8 cellular contexts compared by ENCODE assay signal in the genomic region with DNA sequence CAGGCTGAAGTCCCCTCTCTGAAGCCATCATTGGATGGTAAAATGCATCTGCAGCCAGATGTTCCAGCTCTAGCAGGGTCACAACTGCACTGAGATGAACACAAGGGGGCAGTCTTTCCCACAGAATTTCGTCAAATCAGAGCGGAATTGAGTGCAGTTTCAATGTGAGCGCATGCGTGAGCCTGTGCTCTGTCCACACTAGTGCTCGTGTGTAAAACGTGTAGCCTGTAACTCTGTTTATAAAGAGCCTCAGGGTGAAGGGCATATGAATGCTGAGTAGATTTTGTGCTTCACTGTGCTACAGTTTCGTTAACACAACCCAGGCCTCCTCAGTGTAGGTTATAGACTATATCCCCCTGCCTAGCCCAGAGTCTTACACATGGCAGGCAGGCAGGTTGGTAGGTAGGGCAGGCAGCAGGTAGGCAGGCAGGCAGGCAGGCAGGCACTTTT.
DNase-seq lines count a peak whose midpoint lies in the region; ATAC-seq and TF ChIP-seq lines count a peak whose summit lies in the region.

No MANE protein-coding gene starts in this region.

- H3K27me3 Mint-ChIP-seq in activated CD8-positive, alpha-beta memory T cell treated with anti-CD3 and anti-CD28 coated beads, Interleukin-2, amount 10 ng/mL, durations not matched to agents 7 days and 5 days = peaks cover 33% of the 10 kb centered on the region
- H3K27me3 Mint-ChIP-seq in naive thymus-derived CD8-positive, alpha-beta T cell = peaks cover 1 to 10% (median 7%) of the 10 kb centered on the region in 5 donors

- no peak overlapping the region for H3K27ac Mint-ChIP-seq in activated CD8-positive, alpha-beta memory T cell treated with anti-CD3 and anti-CD28 coated beads, Interleukin-2, amount 10 ng/mL, durations not matched to agents 7 days and 5 days
- no peak overlapping the region for H3K27ac Mint-ChIP-seq in naive thymus-derived CD8-positive, alpha-beta T cell

- H3K4me1 Mint-ChIP-seq in activated CD8-positive, alpha-beta memory T cell treated with anti-CD3 and anti-CD28 coated beads, Interleukin-2, amount 10 ng/mL, durations not matched to agents 7 days and 5 days = peaks cover 7% of the 10 kb centered on the region
- H3K4me1 Mint-ChIP-seq in naive thymus-derived CD8-positive, alpha-beta T cell = peaks cover 0 to 6% (median 4%) of the 10 kb centered on the region in 4 donors

- peak overlapping the region; percentile 17 for H3K4me3 ChIP-seq in epithelial cell of proximal tubule (ENCODE audit: low read depth, low read length)

- no peaks in the 10 kb centered on the region for H3K9me3 Mint-ChIP-seq in activated CD8-positive, alpha-beta memory T cell treated with anti-CD3 and anti-CD28 coated beads, Interleukin-2, amount 10 ng/mL, durations not matched to agents 7 days and 5 days (ENCODE audit: low read depth)
- no peaks in the 10 kb centered on the region for H3K9me3 Mint-ChIP-seq in naive thymus-derived CD8-positive, alpha-beta T cell

- POLR2A ChIA-PET in naive thymus-derived CD8-positive, alpha-beta T cell (lab: Charles Lee) = no interaction called here

- no peak overlapping the region for H3K4me3 Mint-ChIP-seq in activated CD8-positive, alpha-beta memory T cell treated with anti-CD3 and anti-CD28 coated beads, Interleukin-2, amount 10 ng/mL, durations not matched to agents 7 days and 5 days
- peak overlapping the region in 6 of 10 donors; percentile 15 to 68 (median 30) for H3K4me3 Mint-ChIP-seq in naive thymus-derived CD8-positive, alpha-beta T cell

- H3K36me3 Mint-ChIP-seq in activated CD8-positive, alpha-beta memory T cell treated with anti-CD3 and anti-CD28 coated beads, Interleukin-2, amount 10 ng/mL, durations not matched to agents 7 days and 5 days = no peaks in the 10 kb centered on the region
- no peaks in the 10 kb centered on the region for H3K36me3 Mint-ChIP-seq in naive thymus-derived CD8-positive, alpha-beta T cell

- peak; percentile 91 for ATAC-seq in GM19397 (IDR thresholded peaks at IDR 0.05; ENCODE audit: unreplicated experiment)
- ATAC-seq in HG03469 (IDR thresholded peaks at IDR 0.05; ENCODE audit: unreplicated experiment) = peak; percentile 79
- peak; percentile 99 for ATAC-seq in activated CD8-positive, alpha-beta memory T cell treated with anti-CD3 and anti-CD28 coated beads, Interleukin-2, amount 10 ng/mL, durations not matched to agents 7 days and 5 days
- ATAC-seq in naive thymus-derived CD8-positive, alpha-beta T cell = peak; percentile 97 to 100

- CTCF ChIA-PET in activated CD8-positive, alpha-beta memory T cell treated with anti-CD3 and anti-CD28 coated beads, Interleukin-2, amount 10 ng/mL, durations not matched to agents 7 days and 5 days (lab: Charles Lee) = interaction anchor here (1.1 kb wide), 1 partner anchor 23 kb away, joined by 3 read pairs; no protein-coding TSS in a partner anchor

- TF ChIP-seq CTCF in epithelial cell of proximal tubule (conservative IDR thresholded peaks at IDR 0.05; ENCODE audit: low read depth, low read length) = peak; percentile 86

- DNase-seq in COR-L47 (lab: John Stamatoyannopoulos, UW) (peak; percentile 38), NOMO-1 (lab: John Stamatoyannopoulos, UW; ENCODE audit: unreplicated experiment in 2 of 2) (peak; percentile 30 to 64), epithelial cell of proximal tubule (ENCODE audit: low read depth) (peak; percentile 30)
- DNase-seq in activated CD8-positive, alpha-beta memory T cell treated with anti-CD3 and anti-CD28 coated beads, Interleukin-2, amount 10 ng/mL, durations not matched to agents 7 days and 5 days = peak; percentile 80
- DNase-seq in naive thymus-derived CD8-positive, alpha-beta T cell = peak; percentile 48 to 85 (median 74)
- peak; percentile 39 to 81 (median 58) for DNase-seq in stimulated activated naive CD4-positive, alpha-beta T cell (lab: John Stamatoyannopoulos, UW)

Comparison
In these comparisons a context has a peak if more than half of its experiments do, and no peak if none do; other contexts are left out.
1. Peak in every context shown above with its lines: DNase-seq, ATAC-seq and H3K4me3 ChIP-seq.
2. DNase-seq: peak in every context shown above with its lines; median percentile 80 in activated CD8-positive, alpha-beta memory T cell treated with anti-CD3 and anti-CD28 coated beads, Interleukin-2, amount 10 ng/mL, durations not matched to agents 7 days and 5 days; 74 in naive thymus-derived CD8-positive, alpha-beta T cell; 58 in stimulated activated naive CD4-positive, alpha-beta T cell; 47 in NOMO-1; 38 in COR-L47; 30 in epithelial cell of proximal tubule.